7 cellular contexts compared by ENCODE assay signal in genomic region chr2:44207648-44208047, GRCh38. TPM values are rescaled to one million over a fixed set of nuclear protein-coding genes. Genes with fewer than 3 reads are reported as not detected.
DNase-seq lines count a peak whose midpoint lies in the region; ATAC-seq and TF ChIP-seq lines count a peak whose summit lies in the region.
"Not testable (repeated sequence)": the region's sequence is repeated elsewhere in the genome, so short reads cannot be mapped to it uniquely, and the experiment has no call there.

No MANE protein-coding gene starts in this region.

- not testable (repeated sequence) for H3K4me2 ChIP-seq in GM23248 (ENCODE audit: unreplicated experiment)

- ATAC-seq in WTC11; stimulated activated effector memory CD8-positive, alpha-beta T cell treated with anti-CD3 and anti-CD28 coated beads, Interleukin-12 subunit alpha, Interleukin-12 subunit beta, amount 100 ng/mL, for 72 hours: not testable (repeated sequence)

- H3K9ac ChIP-seq in GM23248: not testable (repeated sequence)

- POLR2A ChIA-PET in WTC11 (lab: Charles Lee): not testable (repeated sequence)

- CTCF ChIA-PET in WTC11 (lab: Charles Lee): not testable (repeated sequence)

- peaks cover 60% of the 10 kb centered on the region for H3K79me2 ChIP-seq in GM23248 (ENCODE audit: insufficient read depth)

- not testable (repeated sequence) for H2AFZ ChIP-seq in GM23248

- DNase-seq in Daoy (ENCODE audit: low read depth) (peak; percentile 19), GM23248 (peak; percentile 11), M059J (ENCODE audit: low read depth) (peak; percentile 54), astrocyte of the hippocampus (ENCODE audit: low read depth, low spot score) (peak; percentile 6), iris pigment epithelial cell (ENCODE audit: low read depth) (peak; percentile 25)
- DNase-seq in WTC11 (ENCODE audit: low spot score); stimulated activated effector memory CD8-positive, alpha-beta T cell treated with anti-CD3 and anti-CD28 coated beads, Interleukin-12 subunit alpha, Interleukin-12 subunit beta, amount 100 ng/mL, for 72 hours (ENCODE audit: low spot score in 2 of 2): not testable (repeated sequence)

- H3K4me3 Mint-ChIP-seq in WTC11; stimulated activated effector memory CD8-positive, alpha-beta T cell treated with anti-CD3 and anti-CD28 coated beads, Interleukin-12 subunit alpha, Interleukin-12 subunit beta, amount 100 ng/mL, for 72 hours: not testable (repeated sequence)

- WGBS in GM23248 (ENCODE audit: low coverage in 1 of 2, low lambda C conversion rate in 2 of 2, missing lambda C conversion rate in 2 of 2), 2 experiments: 90% methylated on average over 7 to 8 of the region's 8 CpGs

- in situ Hi-C loops in GM23248 (cut with MboI): not testable (repeated sequence)

- H3K9me2 ChIP-seq in GM23248 (ENCODE audit: insufficient read depth): not testable (repeated sequence)

- peaks cover 18% of the 10 kb centered on the region for H3K4me1 Mint-ChIP-seq in WTC11
- peaks cover 16% of the 10 kb centered on the region for H3K4me1 Mint-ChIP-seq in stimulated activated effector memory CD8-positive, alpha-beta T cell treated with anti-CD3 and anti-CD28 coated beads, Interleukin-12 subunit alpha, Interleukin-12 subunit beta, amount 100 ng/mL, for 72 hours

- not testable (repeated sequence) for H3K27ac Mint-ChIP-seq in WTC11
- H3K27ac Mint-ChIP-seq in stimulated activated effector memory CD8-positive, alpha-beta T cell treated with anti-CD3 and anti-CD28 coated beads, Interleukin-12 subunit alpha, Interleukin-12 subunit beta, amount 100 ng/mL, for 72 hours: peak overlapping the region; percentile 45

- not testable (repeated sequence) for H3K9me3 Mint-ChIP-seq in WTC11; stimulated activated effector memory CD8-positive, alpha-beta T cell treated with anti-CD3 and anti-CD28 coated beads, Interleukin-12 subunit alpha, Interleukin-12 subunit beta, amount 100 ng/mL, for 72 hours

- H3K27me3 Mint-ChIP-seq in WTC11 (ENCODE audit: low read depth): not testable (repeated sequence)

- TF ChIP-seq CTCF in WTC11 (IDR thresholded peaks at IDR 0.05): not testable (repeated sequence)

- H3K27me3 ChIP-seq in GM23248 (replicated peaks; ENCODE audit: insufficient read depth): not testable (repeated sequence)

- H3K4me1 ChIP-seq in GM23248 (ENCODE audit: insufficient read depth): not testable (repeated sequence)

- peaks cover 41% of the 10 kb centered on the region for H3K36me3 Mint-ChIP-seq in WTC11
- H3K36me3 Mint-ChIP-seq in stimulated activated effector memory CD8-positive, alpha-beta T cell treated with anti-CD3 and anti-CD28 coated beads, Interleukin-12 subunit alpha, Interleukin-12 subunit beta, amount 100 ng/mL, for 72 hours: peaks cover 77% of the 10 kb centered on the region

- H3K9me3 ChIP-seq in GM23248 (ENCODE audit: low read depth): not testable (repeated sequence)

- H3F3A ChIP-seq in GM23248 (ENCODE audit: insufficient read depth): not testable (repeated sequence)

- not testable (repeated sequence) for H4K20me1 ChIP-seq in GM23248 (ENCODE audit: insufficient read depth)

- H3K27ac ChIP-seq in GM23248: not testable (repeated sequence)

- not testable (repeated sequence) for H3K36me3 ChIP-seq in GM23248 (ENCODE audit: low read depth)

- not testable (repeated sequence) for H3K4me3 ChIP-seq in GM23248

TF ChIP-seq in WTC11, 78 proteins besides CTCF, POLR2A, EP300 and RAD21:
- peak; percentile 60; the same call in 1 of the 2 replicates for TF ChIP-seq ZNF121 (CRISPR knock-in tag; IDR thresholded peaks at IDR 0.05)

RNA-seq across cellular contexts. Expression of gene PPM1B, which starts 39.0 kb away (rescaled TPM):
- total RNA-seq in Daoy (2014; rRNA removed; shearing (Covaris generic)): 20.7 and 23.0 TPM in 2 replicates
- total RNA-seq in GM23248 (2014; rRNA removed; shearing (Covaris generic)): 17.4 and 24.4 TPM in 2 replicates
- polyA plus RNA-seq in GM23248 (2016; fragmentation: Nextera tagmentation; extraction: Ambion mirVana): 19.7 and 23.1 TPM in 2 replicates
- total RNA-seq in M059J (2014; rRNA removed; shearing (Covaris generic)): 32.2 and 33.1 TPM in 2 replicates
- 94.2 to 102 TPM (median 96.4 TPM) in 3 replicates for total RNA-seq in WTC11 (2021)
